In the genomic region with DNA sequence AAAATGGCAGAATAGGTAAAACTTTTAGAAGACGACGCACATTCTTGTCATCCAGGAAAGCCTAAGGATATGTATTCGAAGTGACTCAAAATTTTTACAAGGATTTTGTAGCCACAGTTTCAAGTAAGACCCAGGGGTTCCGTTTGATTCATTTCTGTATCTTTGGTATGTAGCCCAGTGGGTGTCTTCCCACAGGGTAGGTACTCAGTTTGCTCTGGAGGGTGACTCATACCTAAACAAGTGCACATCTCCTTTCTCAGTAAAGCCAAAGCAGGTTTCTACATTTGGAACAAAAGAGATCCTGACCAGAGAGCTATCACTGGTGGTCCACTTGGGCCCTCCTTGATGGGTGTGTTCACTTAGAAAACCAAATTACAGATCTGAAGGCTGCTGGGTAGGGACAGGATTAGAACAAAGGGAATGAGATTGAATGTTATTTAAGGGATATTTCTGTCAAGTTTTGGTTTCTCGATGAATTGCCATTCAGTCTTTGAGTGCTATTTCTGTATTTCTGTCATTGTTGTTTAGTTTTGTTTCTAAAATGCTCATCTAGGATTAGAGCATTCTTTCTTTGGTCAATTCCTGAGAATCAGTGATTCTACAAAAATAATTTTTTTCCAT, we compare ENCODE assay signal across 8 cellular contexts. TPM values are rescaled to one million over a fixed set of nuclear protein-coding genes. Genes with fewer than 3 reads are reported as not detected.
A peak's percentile ranks its signal among the peaks of the same experiment; 100 is the strongest.
DNase-seq lines count a peak whose midpoint lies in the region; ATAC-seq, FAIRE-seq and TF ChIP-seq lines count a peak whose summit lies in the region.

No MANE protein-coding gene starts in this region.

- H3F3A ChIP-seq in SK-N-SH (replicated peaks; ENCODE audit: insufficient read depth) = peaks cover 10% of the 10 kb centered on the region

- H4K20me1 ChIP-seq in SK-N-SH (ENCODE audit: insufficient read depth) = no peaks in the 10 kb centered on the region
- H4K20me1 ChIP-seq in keratinocyte (ENCODE audit: control insufficient read depth, extremely low read depth, insufficient read depth, low read length) = peaks cover 7% of the 10 kb centered on the region

- ATAC-seq in GM18867 (IDR thresholded peaks at IDR 0.05; ENCODE audit: unreplicated experiment) (peak; percentile 93), HG02759 (IDR thresholded peaks at IDR 0.05; ENCODE audit: unreplicated experiment) (peak; percentile 98)

- TF ChIP-seq RAD21 in SK-N-SH (IDR thresholded peaks at IDR 0.05; ENCODE audit: low read length) = no peak

- peak; percentile 95 for FAIRE-seq in keratinocyte (lab: Jason Lieb, UNC)

- H3K9me1 ChIP-seq in keratinocyte (ENCODE audit: control insufficient read depth, extremely low read depth, insufficient read depth, low read length) = no peaks in the 10 kb centered on the region

- H3K4me1 ChIP-seq in SK-N-SH (ENCODE audit: control insufficient read depth in 1 of 2, insufficient read depth in 2 of 2, low read depth in 1 of 2, low read length in 1 of 2) (peaks cover 0 to 8% of the 10 kb centered on the region in 2 experiments; a peak in 1 of 4 replicates), keratinocyte (ENCODE audit: control insufficient read depth, extremely low read depth, insufficient read depth, low read length) (peaks cover 21% of the 10 kb centered on the region)

- no peak overlapping the region for H3K9ac ChIP-seq in SK-N-SH
- H3K9ac ChIP-seq in keratinocyte (ENCODE audit: control insufficient read depth, extremely low read depth, insufficient read depth, low read length) = no peak overlapping the region

- POLR2A ChIA-PET in SK-N-SH (lab: Yijun Ruan, JAX) = no interaction called here

- dilution Hi-C loops in keratinocyte (cut with MboI; ENCODE audit: extremely low pct_ligation_motif_present, low sequenced_read_pairs) = no loop called here

- DNase-seq in SK-N-SH (peak; percentile 3), keratinocyte (ENCODE audit: low read depth, low spot score) (no peak), COLO829 (ENCODE audit: low spot score) (no peak), ureter (ENCODE audit: low spot score) (no peak), OCI-M2 (lab: John Stamatoyannopoulos, UW; ENCODE audit: unreplicated experiment) (no peak), cerebellar cortex (ENCODE audit: low spot score) (no peak)

- H3K9me3 ChIP-seq in SK-N-SH = no peaks in the 10 kb centered on the region
- no peaks in the 10 kb centered on the region for H3K9me3 ChIP-seq in keratinocyte (ENCODE audit: control insufficient read depth, low read depth, low read length)

- H3K4me3 ChIP-seq in SK-N-SH (ENCODE audit: low read depth in 2 of 2, low read length in 1 of 2) (no peak overlapping the region), keratinocyte (ENCODE audit: control insufficient read depth in 2 of 3, extremely low read depth in 1 of 3, insufficient read depth in 2 of 3, low read depth in 1 of 3, low read length in 3 of 3) (no peak overlapping the region)

- H3K27ac ChIP-seq in SK-N-SH (ENCODE audit: low read depth in 2 of 2, low read length in 1 of 2) = peak overlapping the region; percentile 4 to 57; a peak in 2 of 4 replicates
- peak overlapping the region; percentile 33 for H3K27ac ChIP-seq in keratinocyte (ENCODE audit: control insufficient read depth, insufficient read depth, low read length)

- no peaks in the 10 kb centered on the region for H3K36me3 ChIP-seq in SK-N-SH (replicated peaks in 1 of 2; ENCODE audit: control insufficient read depth in 1 of 2, insufficient read depth in 2 of 2, low read length in 1 of 2)
- H3K36me3 ChIP-seq in keratinocyte (ENCODE audit: control insufficient read depth in 2 of 2, extremely low read depth in 1 of 2, insufficient read depth in 2 of 2, low read length in 2 of 2) = peaks cover 1 to 3% of the 10 kb centered on the region in 2 experiments

- 18% methylated on average over 5 of the region's 5 CpGs for WGBS in SK-N-SH (ENCODE audit: low lambda C conversion rate)

- TF ChIP-seq CTCF in SK-N-SH (IDR thresholded peaks at IDR 0.05) (no peak), keratinocyte (optimal IDR thresholded peaks at IDR 0.05 in 1 of 3, IDR thresholded peaks at IDR 0.05 in 1 of 3, conservative IDR thresholded peaks at IDR 0.05 in 1 of 3; ENCODE audit: extremely low read depth in 1 of 3, insufficient read depth in 2 of 3, low read length in 3 of 3) (no peak)

- no peak for TF ChIP-seq EP300 in SK-N-SH (IDR thresholded peaks at IDR 0.05; ENCODE audit: borderline replicate concordance in 1 of 2, low read depth in 1 of 2, low read length in 1 of 2)

- H3K27me3 ChIP-seq in SK-N-SH (ENCODE audit: insufficient read depth) = no peaks in the 10 kb centered on the region
- H3K27me3 ChIP-seq in keratinocyte (ENCODE audit: control insufficient read depth, extremely low read depth, insufficient read depth, low read length) = no peaks in the 10 kb centered on the region

- H3K4me2 ChIP-seq in SK-N-SH = peak overlapping the region; percentile 71
- peak overlapping the region; percentile 4 for H3K4me2 ChIP-seq in keratinocyte (ENCODE audit: control insufficient read depth, extremely low read depth, insufficient read depth, low read depth, low read length)

- H3K79me2 ChIP-seq in SK-N-SH (ENCODE audit: insufficient read depth) = peaks cover 43% of the 10 kb centered on the region; the same call in 1 of the 2 replicates
- H3K79me2 ChIP-seq in keratinocyte (ENCODE audit: control insufficient read depth, insufficient read depth, low read length) = peaks cover 51% of the 10 kb centered on the region

- CTCF ChIA-PET in SK-N-SH (lab: Yijun Ruan, JAX) = no interaction called here

- H2AFZ ChIP-seq in SK-N-SH (ENCODE audit: low read depth) (no peak overlapping the region), keratinocyte (ENCODE audit: control insufficient read depth, low read length) (no peak overlapping the region)

- no peaks in the 10 kb centered on the region for H3K9me2 ChIP-seq in SK-N-SH

TF ChIP-seq in SK-N-SH, 30 proteins besides CTCF, POLR2A, EP300 and RAD21:
- TF ChIP-seq SIN3A (IDR thresholded peaks at IDR 0.05; ENCODE audit: borderline replicate concordance, low read depth, low read length) = no peak
- TF ChIP-seq ELF1 (IDR thresholded peaks at IDR 0.05) = no peak
- TF ChIP-seq JUND (IDR thresholded peaks at IDR 0.05) = peak; percentile 59; the same call in 1 of the 2 replicates
- TF ChIP-seq FOXM1 (IDR thresholded peaks at IDR 0.05; ENCODE audit: low read depth) = no peak
- TF ChIP-seq TEAD4 (IDR thresholded peaks at IDR 0.05; ENCODE audit: borderline replicate concordance, insufficient read depth) = no peak
- TF ChIP-seq TCF12 (IDR thresholded peaks at IDR 0.05) = peak; percentile 48
- TF ChIP-seq YY1 (IDR thresholded peaks at IDR 0.05; ENCODE audit: low read depth) = no peak
- no peak for TF ChIP-seq RXRA (IDR thresholded peaks at IDR 0.05; ENCODE audit: borderline replicate concordance, low read depth)
- TF ChIP-seq FOSL2 (IDR thresholded peaks at IDR 0.05; ENCODE audit: borderline replicate concordance, low read depth) = peak; percentile 67; the same call in 1 of the 2 replicates
- TF ChIP-seq, protein P1, sequence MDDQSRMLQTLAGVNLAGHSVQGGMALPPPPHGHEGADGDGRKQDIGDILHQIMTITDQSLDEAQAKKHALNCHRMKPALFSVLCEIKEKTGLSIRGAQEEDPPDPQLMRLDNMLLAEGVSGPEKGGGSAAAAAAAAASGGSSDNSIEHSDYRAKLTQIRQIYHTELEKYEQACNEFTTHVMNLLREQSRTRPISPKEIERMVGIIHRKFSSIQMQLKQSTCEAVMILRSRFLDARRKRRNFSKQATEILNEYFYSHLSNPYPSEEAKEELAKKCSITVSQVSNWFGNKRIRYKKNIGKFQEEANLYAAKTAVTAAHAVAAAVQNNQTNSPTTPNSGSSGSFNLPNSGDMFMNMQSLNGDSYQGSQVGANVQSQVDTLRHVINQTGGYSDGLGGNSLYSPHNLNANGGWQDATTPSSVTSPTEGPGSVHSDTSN (IDR thresholded peaks at IDR 0.05) = peak; percentile 18; the same call in 1 of the 2 replicates

RNA-seq across cellular contexts. Expression of a gene that starts 56.1 kb away (rescaled TPM):
- polyA plus RNA-seq in SK-N-SH (2012; rRNA removed) = 35.7 and 47.4 TPM in 2 replicates
- polyA plus RNA-seq in SK-N-SH (2012; cell fraction: cytosol; rRNA removed) = 60.2 and 73.8 TPM in 2 replicates
- 19.0 and 37.8 TPM in 2 replicates for polyA plus RNA-seq in SK-N-SH (2012; cell fraction: nucleus; rRNA removed)
- polyA plus RNA-seq in keratinocyte = 278 to 457 TPM (median 317 TPM) in 3 replicates
- polyA plus RNA-seq in keratinocyte (2011; ENCODE audit: low read depth) = 370 TPM
- polyA plus RNA-seq in keratinocyte (2011; cell fraction: cytosol; rRNA removed) = 248 and 484 TPM in 2 replicates
- 341 and 411 TPM in 2 replicates for polyA plus RNA-seq in keratinocyte (2011; cell fraction: nucleus; rRNA removed)
- 267 and 275 TPM in 2 replicates for polyA plus RNA-seq in keratinocyte (2012; ENCODE audit: low replicate concordance)
- polyA minus RNA-seq in keratinocyte = 65.0 to 439 TPM (median 288 TPM) in 3 replicates
- 206 TPM for polyA minus RNA-seq in keratinocyte (2011; cell fraction: cytosol; rRNA and poly(A)+ RNA removed)
- 210 and 409 TPM in 2 replicates for polyA minus RNA-seq in keratinocyte (2011; cell fraction: nucleus; rRNA and poly(A)+ RNA removed)
- 119 TPM for total RNA-seq in ureter
